In genomic region chr11:111361874-111362273, GRCh38 we compare ENCODE assay signal across 23 cellular contexts. TPM values are rescaled to one million over a fixed set of nuclear protein-coding genes. Genes with fewer than 3 reads are reported as not detected.
A peak's percentile ranks its signal among the peaks of the same experiment; 100 is the strongest.
DNase-seq lines count a peak whose midpoint lies in the region; ATAC-seq, FAIRE-seq and TF ChIP-seq lines count a peak whose summit lies in the region.
"Had no signal": no experiment of that assay in that cellular context is flagged by ENCODE, and none has a peak within 500 bp of the region (broad histone marks: within the 10 kb centered on the region; RNA-seq: fewer than 3 reads in every experiment).

No MANE protein-coding gene starts in this region.

- 46% methylated on average over 6 of the region's 6 CpGs for WGBS in GM12878 (ENCODE audit: insufficient coverage, insufficient replicate concordance, low lambda C conversion rate, missing lambda C conversion rate)

- H3K36me3 ChIP-seq in GM12878 (ENCODE audit: control insufficient read depth in 2 of 2, insufficient read depth in 2 of 2, low read length in 1 of 2), result peaks cover 33 to 66% of the 10 kb centered on the region in 2 experiments
- no peaks in the 10 kb centered on the region for H3K36me3 ChIP-seq in mucosa of descending colon (ENCODE audit: low read depth)
- H3K36me3 ChIP-seq: suprapubic skin had no signal

- no peak overlapping the region for H3K4me2 ChIP-seq in GM12878 (ENCODE audit: control insufficient read depth, insufficient read depth)

- H3K27ac ChIP-seq in GM12878 (ENCODE audit: control insufficient read depth, insufficient read depth), result no peak overlapping the region
- H3K27ac ChIP-seq: psoas muscle, skin epidermis, suprapubic skin had no signal

- BruUV-seq in GM12878 (replicated peaks; lab: Mats Ljungman, UMichigan), result no TSS peak

- H3K9ac ChIP-seq in GM12878 (ENCODE audit: control insufficient read depth, insufficient read depth, low read length), result no peak overlapping the region

- ATAC-seq in GM12878, result no peak
- ATAC-seq in mucosa of descending colon, result peak; percentile 52
- no peak for ATAC-seq in HG02852 (IDR thresholded peaks at IDR 0.05; ENCODE audit: unreplicated experiment)
- ATAC-seq in GM21360 (IDR thresholded peaks at IDR 0.05; ENCODE audit: unreplicated experiment), result no peak
- ATAC-seq: activated CD4-positive, alpha-beta T cell treated with anti-CD3 and anti-CD28 coated beads for 36 hours; activated CD8-positive, alpha-beta memory T cell treated with anti-CD3 and anti-CD28 coated beads, Interleukin-2, amount 10 ng/mL, durations not matched to agents 7 days and 5 days; left cardiac atrium; psoas muscle had no signal

- no peak for TF ChIP-seq RAD21 in GM12878 (IDR thresholded peaks at IDR 0.05; ENCODE audit: insufficient read depth, low read depth, low read length)

- H3K27me3 ChIP-seq in GM12878 (replicated peaks in 1 of 2; ENCODE audit: control insufficient read depth in 2 of 2, insufficient read depth in 2 of 2, low read length in 1 of 2), result no peaks in the 10 kb centered on the region
- H3K27me3 ChIP-seq: suprapubic skin had no signal

- no peak for TF ChIP-seq EP300 in GM12878 (IDR thresholded peaks at IDR 0.05; ENCODE audit: borderline replicate concordance in 1 of 2, control insufficient read depth in 1 of 2, low read depth in 2 of 2, low read length in 2 of 2)

- peak; percentile 18 for DNase-seq in GM12865 (ENCODE audit: low read depth)
- peak; percentile 21 for DNase-seq in LoVo (ENCODE audit: low spot score)
- no peak for DNase-seq in GM12878 (ENCODE audit: low read depth, low spot score)
- peak; percentile 29 to 59 (median 40) for DNase-seq in mucosa of descending colon
- no peak for DNase-seq in KG1 (lab: John Stamatoyannopoulos, UW)
- no peak for DNase-seq in Ammon's horn (ENCODE audit: low spot score)
- DNase-seq: activated CD4-positive, alpha-beta T cell treated with anti-CD3 and anti-CD28 coated beads for 36 hours; activated CD8-positive, alpha-beta memory T cell treated with anti-CD3 and anti-CD28 coated beads, Interleukin-2, amount 10 ng/mL, durations not matched to agents 7 days and 5 days; GOT3; left cardiac atrium; MV-4-11; NCI-H187; NCI-H2227 treated with DMSO at 0.1 percent for 48 hours; psoas muscle; stimulated activated CD4-positive, alpha-beta T cell treated with anti-CD3 and anti-CD28 coated beads, Interleukin-4, amount 100 ng/mL, for 4 hours had no signal

- FAIRE-seq in GM12878 (lab: Jason Lieb, UNC), result no peak

- RAD21 ChIA-PET in GM12878 (lab: Charles Lee; ENCODE audit: unreplicated experiment), result interaction anchor here (0.7 to 22.2 kb wide), 5 partner anchors 9 to 79 kb away, joined by 3 to 657 read pairs (median 3); partner anchors contain the start of gene POU2AF1

- H2AFZ ChIP-seq in GM12878 (ENCODE audit: control insufficient read depth, low read depth, low read length), result no peak overlapping the region

- CTCF ChIA-PET in GM12878 (lab: Yijun Ruan, JAX), result interaction anchor here (0.7 to 13.1 kb wide), 3 partner anchors 57 to 84 kb away, joined by 4 to 213 read pairs (median 9); no protein-coding TSS in a partner anchor

- H4K20me1 ChIP-seq in GM12878 (ENCODE audit: control insufficient read depth, insufficient read depth), result no peaks in the 10 kb centered on the region

- no peak overlapping the region for H3K4me3 ChIP-seq in GM12865 (ENCODE audit: low read depth, low read length)
- no peak overlapping the region for H3K4me3 ChIP-seq in GM12878
- no peak overlapping the region for H3K4me3 ChIP-seq in mucosa of descending colon
- H3K4me3 ChIP-seq: psoas muscle, skin epidermis, suprapubic skin had no signal

- SMC1A ChIA-PET in GM12878 (lab: Charles Lee; ENCODE audit: uncharacterized antibody, unreplicated experiment), result interaction anchor here (1.4 to 32.6 kb wide), 3 partner anchors 17 to 56 kb away, joined by 4 to 972 read pairs (median 21); partner anchors contain the start of gene POU2AF1

- POLR2A ChIA-PET in GM12878 (lab: Charles Lee), result interaction anchor here (0.6 to 19.8 kb wide), 4 partner anchors 8 to 79 kb away, joined by 3 to 415 read pairs (median 38); partner anchors contain the start of gene POU2AF1

- H3K4me1 ChIP-seq in GM12878 (ENCODE audit: control insufficient read depth, insufficient read depth, low read length) (peaks cover 46% of the 10 kb centered on the region), mucosa of descending colon (ENCODE audit: low read depth) (peaks cover 23% of the 10 kb centered on the region)
- H3K4me1 ChIP-seq: psoas muscle had no signal

- in situ Hi-C loops in GM12878 (cut with MboI), result no loop called here

- H3K79me2 ChIP-seq in GM12878 (ENCODE audit: control insufficient read depth, insufficient read depth, low read length), result peaks cover 71% of the 10 kb centered on the region

- H3K9me3 ChIP-seq in GM12878 (replicated peaks; ENCODE audit: control insufficient read depth, insufficient read depth, low read length) (no peaks in the 10 kb centered on the region), mucosa of descending colon (no peaks in the 10 kb centered on the region)
- H3K9me3 ChIP-seq: psoas muscle, suprapubic skin had no signal

- intact Hi-C loops in GM12878 (cut with micrococcal nuclease; ENCODE audit: unreplicated experiment) (no loop called here), mucosa of descending colon (cut with DNase I, micrococcal nuclease) (no loop called here)

- peak; percentile 56; the same call in 1 of the 2 replicates for TF ChIP-seq POLR2A in GM12878 (IDR thresholded peaks at IDR 0.05; ENCODE audit: low read depth, low read length)

- TF ChIP-seq CTCF in GM12865 (IDR thresholded peaks at IDR 0.05; ENCODE audit: insufficient read depth, low read depth, low read length, missing control alignments) (no peak), GM12878 (IDR thresholded peaks at IDR 0.05 in 2 of 3, conservative IDR thresholded peaks at IDR 0.05 in 1 of 3; ENCODE audit: control insufficient read depth in 2 of 3, extremely low read depth in 1 of 3, insufficient read depth in 1 of 3, low read depth in 3 of 3, low read length in 3 of 3) (no peak), mucosa of descending colon (IDR thresholded peaks at IDR 0.05) (no peak)

TF ChIP-seq in GM12878, 131 proteins besides CTCF, POLR2A, EP300 and RAD21:
- TF ChIP-seq TCF3 (IDR thresholded peaks at IDR 0.05; ENCODE audit: borderline replicate concordance, insufficient read depth, low read depth, low read length), result 0 out of 2 replicates have a peak, but pooled peaks have one; percentile 22
- TF ChIP-seq FOXK2 (IDR thresholded peaks at IDR 0.05), result no peak
- TF ChIP-seq PBX3 (IDR thresholded peaks at IDR 0.05; ENCODE audit: insufficient replicate concordance, low read depth, low read length), result no peak
- no peak for TF ChIP-seq YY1 (IDR thresholded peaks at IDR 0.05; ENCODE audit: low read depth, low read length)
- no peak for TF ChIP-seq MTA2 (IDR thresholded peaks at IDR 0.05; ENCODE audit: low read depth)
- no peak for TF ChIP-seq NR2C1 (IDR thresholded peaks at IDR 0.05)
- TF ChIP-seq MTA3 (IDR thresholded peaks at IDR 0.05; ENCODE audit: borderline replicate concordance, low read length), result no peak
- 0 out of 3 replicates have a peak, but pooled peaks have one; percentile 18 for TF ChIP-seq POU2F2 (IDR thresholded peaks at IDR 0.05; ENCODE audit: borderline replicate concordance, low read depth, low read length)
- no peak for TF ChIP-seq ATF7 (IDR thresholded peaks at IDR 0.05; ENCODE audit: low read depth)
- TF ChIP-seq SUZ12 (IDR thresholded peaks at IDR 0.05; ENCODE audit: unreplicated experiment), result no peak
- no peak for TF ChIP-seq EZH2 (IDR thresholded peaks at IDR 0.05; ENCODE audit: borderline replicate concordance, control insufficient read depth, low read depth, low read length)
- no peak for TF ChIP-seq SIN3A (IDR thresholded peaks at IDR 0.05; ENCODE audit: low read depth, low read length)
- TF ChIP-seq ZSCAN29 (IDR thresholded peaks at IDR 0.05), result no peak
- peak; percentile 76 for TF ChIP-seq POLR2AphosphoS2 (IDR thresholded peaks at IDR 0.05; ENCODE audit: low read depth, low read length)
- 0 out of 2 replicates have a peak, but pooled peaks have one; percentile 14 for TF ChIP-seq RUNX3 (IDR thresholded peaks at IDR 0.05; ENCODE audit: low read length)
- no peak for TF ChIP-seq PML (IDR thresholded peaks at IDR 0.05; ENCODE audit: low read length)

RNA-seq across cellular contexts. Expression of gene POU2AF1, which starts 17.2 kb away (rescaled TPM):
- 165 and 176 TPM in 2 replicates for total RNA-seq in GM12878 (2013; cell fraction: nucleolus; rRNA removed)
- total RNA-seq in GM12878 (2014; rRNA removed) (28.7 and 31.2 TPM in 2 replicates), GM12878 (2014; rRNA removed; fragmentation: Illumina TruSeq; extraction: Trizol) (31.9 and 35.1 TPM in 2 replicates), GM12878 (2021) (165 and 169 TPM in 2 replicates), mucosa of descending colon (1 to 10 TPM; 2.8 to 9.3 (median 5.4) TPM)
- 175 TPM for polyA plus RNA-seq in GM12878 (2011; ENCODE audit: low read depth)
- polyA plus RNA-seq in GM12878 (2011; rRNA removed) (34.5 and 61.7 TPM in 2 replicates), GM12878 (2014; fragmentation: Illumina TruSeq; extraction: Trizol) (97.7 and 107 TPM in 2 replicates), GM12878 (2014; fragmentation: Nextera tagmentation; extraction: Ambion mirVana) (10 to 100 TPM; 13.1 to 92.7 TPM), GM12878 (2014; rRNA removed) (93.5 and 128 TPM in 2 replicates), GM12878 (2016; fragmentation: Nextera tagmentation; extraction: Ambion mirVana) (10 to 100 TPM; 71.3 to 79.7 TPM)
- polyA plus RNA-seq in GM12878 (2011; cell fraction: cytosol; rRNA removed), result 57.8 and 71.0 TPM in 2 replicates
- polyA plus RNA-seq in GM12878 (2011; cell fraction: nucleus; rRNA removed), result 98.1 and 141 TPM in 2 replicates
- polyA plus RNA-seq in GM12878 (2012), result 246 and 275 TPM in 2 replicates
- polyA minus RNA-seq in GM12878 (2011; rRNA and poly(A)+ RNA removed), result 70.5 and 86.6 TPM in 2 replicates
- polyA minus RNA-seq in GM12878 (2011; cell fraction: cytosol; rRNA and poly(A)+ RNA removed), result 55.2 and 55.6 TPM in 2 replicates
- polyA minus RNA-seq in GM12878 (2011; cell fraction: nucleus; rRNA and poly(A)+ RNA removed), result 48.6 and 100 TPM in 2 replicates
- total RNA-seq: Daoy, mesothelial cell of epicardium, RPMI7951, suprapubic skin had no signal
- polyA plus RNA-seq: neural cell had no signal

Comparison
In these comparisons a context has a peak if more than half of its experiments do, and no peak if none do; other contexts are left out.
1. DNase-seq: peak in GM12865 (single experiment), LoVo (single experiment) and mucosa of descending colon (3 of 3); none in GM12878 (single experiment), KG1 (single experiment) and Ammon's horn (single experiment).